ENCODE assay signal across 1 cellular context in genomic region chr13:32142956-32143375, GRCh38.
A peak's percentile ranks its signal among the peaks of the same experiment; 100 is the strongest.
TF ChIP-seq lines count a peak whose summit lies in the region.

No MANE protein-coding gene starts in this region.

TF ChIP-seq in HepG2, 621 proteins besides CTCF, POLR2A, EP300 and RAD21 (continued from another document and continues in another):
- no peak for TF ChIP-seq PBX3 (CRISPR knock-in tag; IDR thresholded peaks at IDR 0.05; ENCODE audit: borderline replicate concordance)
- TF ChIP-seq TAF1 (CRISPR knock-in tag; IDR thresholded peaks at IDR 0.05) = no peak
- TF ChIP-seq CENPT (CRISPR knock-in tag; IDR thresholded peaks at IDR 0.05; ENCODE audit: low read depth) = no peak
- TF ChIP-seq FUBP1 (CRISPR knock-in tag; IDR thresholded peaks at IDR 0.05; ENCODE audit: borderline replicate concordance) = no peak
- no peak for TF ChIP-seq ZBTB2 (CRISPR knock-in tag; IDR thresholded peaks at IDR 0.05; ENCODE audit: low read depth)
- peak; percentile 63; the same call in 1 of the 2 replicates for TF ChIP-seq ZBTB25 (CRISPR knock-in tag; IDR thresholded peaks at IDR 0.05)
- no peak; the same call in 1 of the 2 replicates for TF ChIP-seq TOE1 (CRISPR knock-in tag; IDR thresholded peaks at IDR 0.05)
- TF ChIP-seq TFDP1 (CRISPR knock-in tag; IDR thresholded peaks at IDR 0.05; ENCODE audit: borderline replicate concordance) = no peak; the same call in 1 of the 2 replicates
- TF ChIP-seq CENPX (CRISPR knock-in tag; IDR thresholded peaks at IDR 0.05) = no peak
- no peak; the same call in 1 of the 2 replicates for TF ChIP-seq ZFP91 (CRISPR knock-in tag; IDR thresholded peaks at IDR 0.05; ENCODE audit: borderline replicate concordance)
- TF ChIP-seq FOXO1 (CRISPR knock-in tag; IDR thresholded peaks at IDR 0.05) = peak; percentile 92
- no peak for TF ChIP-seq KIAA2018 (CRISPR knock-in tag; IDR thresholded peaks at IDR 0.05; ENCODE audit: borderline replicate concordance)
- TF ChIP-seq SP140L (CRISPR knock-in tag; IDR thresholded peaks at IDR 0.05; ENCODE audit: borderline replicate concordance) = no peak
- TF ChIP-seq ZNF761 (CRISPR knock-in tag; conservative IDR thresholded peaks at IDR 0.05) = no peak
- peak; percentile 51; the same call in 1 of the 2 replicates for TF ChIP-seq ZNF629 (CRISPR knock-in tag; conservative IDR thresholded peaks at IDR 0.05)
- TF ChIP-seq DPF2 (CRISPR knock-in tag; IDR thresholded peaks at IDR 0.05; ENCODE audit: borderline replicate concordance, low read depth) = peak; percentile 99
- TF ChIP-seq CEBPZ (IDR thresholded peaks at IDR 0.05; ENCODE audit: low read length) = no peak
- TF ChIP-seq ZSCAN12 (CRISPR knock-in tag; IDR thresholded peaks at IDR 0.05) = no peak
- peak; percentile 93; the same call in 1 of the 2 replicates for TF ChIP-seq HMG20A (CRISPR knock-in tag; IDR thresholded peaks at IDR 0.05; ENCODE audit: borderline replicate concordance)
- TF ChIP-seq ELK4 (CRISPR knock-in tag; IDR thresholded peaks at IDR 0.05; ENCODE audit: borderline replicate concordance) = no peak
- TF ChIP-seq MAX (IDR thresholded peaks at IDR 0.05) = peak; percentile 72
- no peak for TF ChIP-seq ZNF17 (CRISPR knock-in tag; IDR thresholded peaks at IDR 0.05)
- TF ChIP-seq PHF5A (CRISPR knock-in tag; IDR thresholded peaks at IDR 0.05; ENCODE audit: low read depth, unreplicated experiment) = peak; percentile 65
- TF ChIP-seq ZNF24 (IDR thresholded peaks at IDR 0.05) = 0 out of 2 replicates have a peak, but pooled peaks have one; percentile 35
- no peak for TF ChIP-seq RARG (CRISPR knock-in tag; IDR thresholded peaks at IDR 0.05; ENCODE audit: low read depth)
- peak; percentile 98 for TF ChIP-seq TFE3 (CRISPR knock-in tag; IDR thresholded peaks at IDR 0.05)
- TF ChIP-seq ZNF33A (CRISPR knock-in tag; IDR thresholded peaks at IDR 0.05; ENCODE audit: borderline replicate concordance) = no peak
- no peak for TF ChIP-seq ZNF44 (CRISPR knock-in tag; IDR thresholded peaks at IDR 0.05)
